In genomic region chr20:56687061-56687460, GRCh38 we compare ENCODE assay signal across 8 cellular contexts. TPM values are rescaled to one million over a fixed set of nuclear protein-coding genes. Genes with fewer than 3 reads are reported as not detected.
"Had no signal": no experiment of that assay in that cellular context is flagged by ENCODE, and none has a peak within 500 bp of the region (broad histone marks: within the 10 kb centered on the region; RNA-seq: fewer than 3 reads in every experiment).

No MANE protein-coding gene starts in this region.

- H3K4me3 ChIP-seq: GM23338 had no signal

- H3K4me2 ChIP-seq: GM23338 had no signal

- H2AFZ ChIP-seq: GM23338 had no signal

- ATAC-seq: GM23338 had no signal

- DNase-seq: H9, HCEC 1CT, HFFc6 had no signal

- H3K27ac ChIP-seq: HL-60 had no signal

- FAIRE-seq: H1, H54 had no signal

RNA-seq across cellular contexts. Expression of gene TFAP2C, which starts 58.0 kb away (rescaled TPM):
- polyA plus RNA-seq: IgD-negative memory B cell had no signal
